Comparison of ENCODE assay signal across 1 cellular context in genomic region chr7:23181684-23182553, GRCh38.
TF ChIP-seq lines count a peak whose summit lies in the region.

TSS of gene NUP42 (plus strand) at chr7:23182048. CDS start at chr7:23182086, 38 bp downstream.

TF ChIP-seq in GM12878, 131 proteins besides CTCF, POLR2A, EP300 and RAD21 (continued from another document):
- TF ChIP-seq ZBTB40 (IDR thresholded peaks at IDR 0.05; ENCODE audit: borderline replicate concordance) = no peak; the same call in 1 of the 2 replicates
- TF ChIP-seq, protein P1, sequence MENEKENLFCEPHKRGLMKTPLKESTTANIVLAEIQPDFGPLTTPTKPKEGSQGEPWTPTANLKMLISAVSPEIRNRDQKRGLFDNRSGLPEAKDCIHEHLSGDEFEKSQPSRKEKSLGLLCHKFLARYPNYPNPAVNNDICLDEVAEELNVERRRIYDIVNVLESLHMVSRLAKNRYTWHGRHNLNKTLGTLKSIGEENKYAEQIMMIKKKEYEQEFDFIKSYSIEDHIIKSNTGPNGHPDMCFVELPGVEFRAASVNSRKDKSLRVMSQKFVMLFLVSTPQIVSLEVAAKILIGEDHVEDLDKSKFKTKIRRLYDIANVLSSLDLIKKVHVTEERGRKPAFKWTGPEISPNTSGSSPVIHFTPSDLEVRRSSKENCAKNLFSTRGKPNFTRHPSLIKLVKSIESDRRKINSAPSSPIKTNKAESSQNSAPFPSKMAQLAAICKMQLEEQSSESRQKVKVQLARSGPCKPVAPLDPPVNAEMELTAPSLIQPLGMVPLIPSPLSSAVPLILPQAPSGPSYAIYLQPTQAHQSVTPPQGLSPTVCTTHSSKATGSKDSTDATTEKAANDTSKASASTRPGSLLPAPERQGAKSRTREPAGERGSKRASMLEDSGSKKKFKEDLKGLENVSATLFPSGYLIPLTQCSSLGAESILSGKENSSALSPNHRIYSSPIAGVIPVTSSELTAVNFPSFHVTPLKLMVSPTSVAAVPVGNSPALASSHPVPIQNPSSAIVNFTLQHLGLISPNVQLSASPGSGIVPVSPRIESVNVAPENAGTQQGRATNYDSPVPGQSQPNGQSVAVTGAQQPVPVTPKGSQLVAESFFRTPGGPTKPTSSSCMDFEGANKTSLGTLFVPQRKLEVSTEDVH (IDR thresholded peaks at IDR 0.05; ENCODE audit: low read depth, partially characterized antibody) = peak; percentile 84
- peak; percentile 100 for TF ChIP-seq NBN (IDR thresholded peaks at IDR 0.05)
- TF ChIP-seq, protein P2, sequence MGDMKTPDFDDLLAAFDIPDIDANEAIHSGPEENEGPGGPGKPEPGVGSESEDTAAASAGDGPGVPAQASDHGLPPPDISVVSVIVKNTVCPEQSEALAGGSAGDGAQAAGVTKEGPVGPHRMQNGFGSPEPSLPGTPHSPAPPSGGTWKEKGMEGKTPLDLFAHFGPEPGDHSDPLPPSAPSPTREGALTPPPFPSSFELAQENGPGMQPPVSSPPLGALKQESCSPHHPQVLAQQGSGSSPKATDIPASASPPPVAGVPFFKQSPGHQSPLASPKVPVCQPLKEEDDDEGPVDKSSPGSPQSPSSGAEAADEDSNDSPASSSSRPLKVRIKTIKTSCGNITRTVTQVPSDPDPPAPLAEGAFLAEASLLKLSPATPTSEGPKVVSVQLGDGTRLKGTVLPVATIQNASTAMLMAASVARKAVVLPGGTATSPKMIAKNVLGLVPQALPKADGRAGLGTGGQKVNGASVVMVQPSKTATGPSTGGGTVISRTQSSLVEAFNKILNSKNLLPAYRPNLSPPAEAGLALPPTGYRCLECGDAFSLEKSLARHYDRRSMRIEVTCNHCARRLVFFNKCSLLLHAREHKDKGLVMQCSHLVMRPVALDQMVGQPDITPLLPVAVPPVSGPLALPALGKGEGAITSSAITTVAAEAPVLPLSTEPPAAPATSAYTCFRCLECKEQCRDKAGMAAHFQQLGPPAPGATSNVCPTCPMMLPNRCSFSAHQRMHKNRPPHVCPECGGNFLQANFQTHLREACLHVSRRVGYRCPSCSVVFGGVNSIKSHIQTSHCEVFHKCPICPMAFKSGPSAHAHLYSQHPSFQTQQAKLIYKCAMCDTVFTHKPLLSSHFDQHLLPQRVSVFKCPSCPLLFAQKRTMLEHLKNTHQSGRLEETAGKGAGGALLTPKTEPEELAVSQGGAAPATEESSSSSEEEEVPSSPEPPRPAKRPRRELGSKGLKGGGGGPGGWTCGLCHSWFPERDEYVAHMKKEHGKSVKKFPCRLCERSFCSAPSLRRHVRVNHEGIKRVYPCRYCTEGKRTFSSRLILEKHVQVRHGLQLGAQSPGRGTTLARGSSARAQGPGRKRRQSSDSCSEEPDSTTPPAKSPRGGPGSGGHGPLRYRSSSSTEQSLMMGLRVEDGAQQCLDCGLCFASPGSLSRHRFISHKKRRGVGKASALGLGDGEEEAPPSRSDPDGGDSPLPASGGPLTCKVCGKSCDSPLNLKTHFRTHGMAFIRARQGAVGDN (IDR thresholded peaks at IDR 0.05) = peak; percentile 32
- no peak for TF ChIP-seq IRF5 (IDR thresholded peaks at IDR 0.05; ENCODE audit: borderline replicate concordance)
- peak in 1 of 2 experiments; percentile 6; a peak in 1 of 4 replicates for TF ChIP-seq CEBPB (IDR thresholded peaks at IDR 0.05; ENCODE audit: borderline replicate concordance in 1 of 2, low read depth in 2 of 2, low read length in 2 of 2)
- TF ChIP-seq DPF2 (IDR thresholded peaks at IDR 0.05) = peak; percentile 64; the same call in 1 of the 2 replicates
- TF ChIP-seq LARP7 (IDR thresholded peaks at IDR 0.05) = peak; percentile 22; the same call in 1 of the 2 replicates
- peak; percentile 36 to 44; a peak in 2 of 4 replicates for TF ChIP-seq IKZF2 (IDR thresholded peaks at IDR 0.05)
- peak; percentile 65 for TF ChIP-seq MYC (IDR thresholded peaks at IDR 0.05; ENCODE audit: insufficient read depth, insufficient read length, insufficient replicate concordance, low read length, severe bottlenecking)
- peak; percentile 72; the same call in 1 of the 2 replicates for TF ChIP-seq TAF1 (IDR thresholded peaks at IDR 0.05; ENCODE audit: borderline replicate concordance, low read depth, low read length)
- peak; percentile 63; the same call in 1 of the 2 replicates for TF ChIP-seq HDGF (IDR thresholded peaks at IDR 0.05)
- peak; percentile 79 for TF ChIP-seq GATAD2B (conservative IDR thresholded peaks at IDR 0.05; ENCODE audit: low read depth)
- TF ChIP-seq MTA2 (IDR thresholded peaks at IDR 0.05; ENCODE audit: low read depth) = peak; percentile 57
- TF ChIP-seq RELA (IDR thresholded peaks at IDR 0.05; ENCODE audit: borderline replicate concordance, partially characterized antibody) = peak; percentile 49
- TF ChIP-seq CREB1 (IDR thresholded peaks at IDR 0.05; ENCODE audit: low read depth) = peak; percentile 99
- TF ChIP-seq EZH2 (IDR thresholded peaks at IDR 0.05; ENCODE audit: borderline replicate concordance, control insufficient read depth, low read depth, low read length) = no peak
- no peak for TF ChIP-seq KDM1A (IDR thresholded peaks at IDR 0.05; ENCODE audit: borderline replicate concordance)
- TF ChIP-seq RB1 (IDR thresholded peaks at IDR 0.05; ENCODE audit: borderline replicate concordance) = peak; percentile 73; the same call in 1 of the 2 replicates
- no peak for TF ChIP-seq BMI1 (IDR thresholded peaks at IDR 0.05; ENCODE audit: borderline replicate concordance)
- peak; percentile 75 for TF ChIP-seq E4F1 (IDR thresholded peaks at IDR 0.05; ENCODE audit: borderline replicate concordance, partially characterized antibody)
- peak; percentile 13 for TF ChIP-seq MEF2B (IDR thresholded peaks at IDR 0.05; ENCODE audit: partially characterized antibody, poor library complexity, severe bottlenecking)
- TF ChIP-seq, protein P3, sequence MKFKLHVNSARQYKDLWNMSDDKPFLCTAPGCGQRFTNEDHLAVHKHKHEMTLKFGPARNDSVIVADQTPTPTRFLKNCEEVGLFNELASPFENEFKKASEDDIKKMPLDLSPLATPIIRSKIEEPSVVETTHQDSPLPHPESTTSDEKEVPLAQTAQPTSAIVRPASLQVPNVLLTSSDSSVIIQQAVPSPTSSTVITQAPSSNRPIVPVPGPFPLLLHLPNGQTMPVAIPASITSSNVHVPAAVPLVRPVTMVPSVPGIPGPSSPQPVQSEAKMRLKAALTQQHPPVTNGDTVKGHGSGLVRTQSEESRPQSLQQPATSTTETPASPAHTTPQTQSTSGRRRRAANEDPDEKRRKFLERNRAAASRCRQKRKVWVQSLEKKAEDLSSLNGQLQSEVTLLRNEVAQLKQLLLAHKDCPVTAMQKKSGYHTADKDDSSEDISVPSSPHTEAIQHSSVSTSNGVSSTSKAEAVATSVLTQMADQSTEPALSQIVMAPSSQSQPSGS (IDR thresholded peaks at IDR 0.05; ENCODE audit: low read length) = peak; percentile 63
- peak; percentile 53; the same call in 1 of the 2 replicates for TF ChIP-seq CBFB (IDR thresholded peaks at IDR 0.05; ENCODE audit: low read depth)
- peak; percentile 58; the same call in 1 of the 3 replicates for TF ChIP-seq POU2F2 (IDR thresholded peaks at IDR 0.05; ENCODE audit: borderline replicate concordance, low read depth, low read length)
- 0 out of 2 replicates have a peak, but pooled peaks have one; percentile 23 for TF ChIP-seq CEBPZ (IDR thresholded peaks at IDR 0.05; ENCODE audit: low read depth, low read length)
- no peak for TF ChIP-seq RAD51 (IDR thresholded peaks at IDR 0.05)
- TF ChIP-seq ESRRA (IDR thresholded peaks at IDR 0.05; ENCODE audit: low read length) = no peak
